In the genomic region with DNA sequence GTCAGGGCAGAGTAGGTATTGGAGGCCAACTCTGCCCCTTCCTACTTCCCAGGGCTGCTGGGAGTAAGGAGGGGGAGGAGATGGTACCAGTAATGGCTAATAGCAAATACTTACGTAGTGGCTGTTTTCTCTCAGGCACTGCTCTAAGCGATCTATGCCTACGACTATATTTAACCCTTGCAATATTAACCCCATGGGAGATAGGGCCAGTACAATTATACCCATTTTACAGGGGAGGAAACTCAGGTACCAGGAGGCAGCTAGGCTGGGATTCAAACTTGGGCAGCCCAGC, we compare ENCODE assay signal across 13 cellular contexts. TPM values are rescaled to one million over a fixed set of nuclear protein-coding genes. Genes with fewer than 3 reads are reported as not detected.
DNase-seq lines count a peak whose midpoint lies in the region; ATAC-seq, FAIRE-seq and TF ChIP-seq lines count a peak whose summit lies in the region.
"Had no signal": no experiment of that assay in that cellular context is flagged by ENCODE, and none has a peak within 500 bp of the region (broad histone marks: within the 10 kb centered on the region; RNA-seq: fewer than 3 reads in every experiment).

No MANE protein-coding gene starts in this region.

- H3K27me3 Mint-ChIP-seq in activated naive CD8-positive, alpha-beta T cell treated with anti-CD3 and anti-CD28 coated beads, Interleukin-2, amount 10 ng/mL, durations not matched to agents 7 days and 5 days, result peaks cover 2% of the 10 kb centered on the region
- no peaks in the 10 kb centered on the region for H3K27me3 Mint-ChIP-seq in activated naive CD8-positive, alpha-beta T cell treated with anti-CD3 and anti-CD28 coated beads for 36 hours

- H2AK5ac ChIP-seq in IMR-90 (ENCODE audit: low read depth, low read length), result no peak overlapping the region

- H2AFZ ChIP-seq in IMR-90 (replicated peaks; ENCODE audit: low read length, poor library complexity) (peak overlapping the region; percentile 91), K562 (ENCODE audit: low read depth, low read length) (no peak overlapping the region)

- no peak overlapping the region for H3K27ac Mint-ChIP-seq in activated naive CD8-positive, alpha-beta T cell treated with anti-CD3 and anti-CD28 coated beads, Interleukin-2, amount 10 ng/mL, durations not matched to agents 7 days and 5 days
- H3K27ac Mint-ChIP-seq in activated naive CD8-positive, alpha-beta T cell treated with anti-CD3 and anti-CD28 coated beads for 36 hours, result no peak overlapping the region
- H3K27ac Mint-ChIP-seq: CD8-positive, alpha-beta T cell had no signal

- in situ Hi-C loops in IMR-90 (cut with MboI; ENCODE audit: low sequenced_read_pairs), result loop anchor here (5.0 kb wide), 1 partner anchor 316 kb away; no protein-coding TSS in a partner anchor
- in situ Hi-C loops in K562 (cut with MboI), result no loop called here

- H3K4me3 Mint-ChIP-seq in activated naive CD8-positive, alpha-beta T cell treated with anti-CD3 and anti-CD28 coated beads, Interleukin-2, amount 10 ng/mL, durations not matched to agents 7 days and 5 days, result no peak overlapping the region
- no peak overlapping the region for H3K4me3 Mint-ChIP-seq in activated naive CD8-positive, alpha-beta T cell treated with anti-CD3 and anti-CD28 coated beads for 36 hours
- H3K4me3 Mint-ChIP-seq: CD8-positive, alpha-beta T cell had no signal

- WGBS in IMR-90 (ENCODE audit: extremely low coverage in 2 of 2, insufficient read length in 1 of 2), 2 experiments, result no CpG with 5 or more reads among the region's 3 CpGs
- WGBS in K562 (ENCODE audit: insufficient coverage, low coverage, missing lambda C conversion rate), result 0% methylated on average over 3 of the region's 3 CpGs

- no peak overlapping the region for H3K23ac ChIP-seq in IMR-90 (ENCODE audit: low read depth, low read length)

- POLR2A ChIA-PET in activated naive CD8-positive, alpha-beta T cell treated with anti-CD3 and anti-CD28 coated beads, Interleukin-2, amount 10 ng/mL, durations not matched to agents 7 days and 5 days (lab: Charles Lee), result interaction anchor here (0.9 to 1.4 kb wide), 2 partner anchors 140 to 432 kb away, joined by 3 to 6 read pairs; a partner anchor contains a TSS
- POLR2A ChIA-PET in IMR-90 (lab: Charles Lee; ENCODE audit: unreplicated experiment), result no interaction called here
- POLR2A ChIA-PET in K562 (lab: Yijun Ruan, JAX), result interaction anchor here (0.5 to 1.0 kb wide), 6 partner anchors 18 to 452 kb away, joined by 3 read pairs; no protein-coding TSS in a partner anchor

- peaks cover 4% of the 10 kb centered on the region for H3K4me1 Mint-ChIP-seq in activated naive CD8-positive, alpha-beta T cell treated with anti-CD3 and anti-CD28 coated beads, Interleukin-2, amount 10 ng/mL, durations not matched to agents 7 days and 5 days
- H3K4me1 Mint-ChIP-seq in activated naive CD8-positive, alpha-beta T cell treated with anti-CD3 and anti-CD28 coated beads for 36 hours, result no peaks in the 10 kb centered on the region

- H3K9ac ChIP-seq in IMR-90 (ENCODE audit: low read depth, low read length) (no peak overlapping the region), K562 (ENCODE audit: insufficient read depth in 1 of 2, low read depth in 2 of 2, low read length in 2 of 2) (no peak overlapping the region)

- BruUV-seq in IMR-90 (replicated peaks; lab: Mats Ljungman, UMichigan), result no TSS peak
- no TSS peak for BruUV-seq in K562 (replicated peaks; lab: Mats Ljungman, UMichigan)

- H3K27ac ChIP-seq in IMR-90 (ENCODE audit: insufficient read depth, low read length) (no peak overlapping the region), K562 (ENCODE audit: extremely low read depth, low read depth, low read length) (no peak overlapping the region), upper lobe of right lung (no peak overlapping the region)
- H3K27ac ChIP-seq: Peyer's patch, SJSA1 had no signal

- no peaks in the 10 kb centered on the region for H3K79me1 ChIP-seq in IMR-90 (ENCODE audit: low read depth in 1 of 2, low read length in 2 of 2)

- no peak for TF ChIP-seq EP300 in K562 (IDR thresholded peaks at IDR 0.05; ENCODE audit: low read length)

- H3K4me3 ChIP-seq in IMR-90 (ENCODE audit: insufficient read depth, low read depth, low read length) (no peak overlapping the region), K562 (no peak overlapping the region), upper lobe of right lung (no peak overlapping the region)
- H3K4me3 ChIP-seq: HAP-1, Peyer's patch, SJSA1 had no signal

- TF ChIP-seq RAD21 in IMR-90 (IDR thresholded peaks at IDR 0.05; ENCODE audit: low read length), result no peak
- TF ChIP-seq RAD21 in K562 (CRISPR knock-in tag; conservative IDR thresholded peaks at IDR 0.05 in 1 of 2, IDR thresholded peaks at IDR 0.05 in 1 of 2), result no peak

- no peak overlapping the region for H3K56ac ChIP-seq in IMR-90 (ENCODE audit: extremely low read depth, insufficient read depth, low read length)

- no peaks in the 10 kb centered on the region for H3K9me1 ChIP-seq in IMR-90 (ENCODE audit: insufficient read depth, low read length)
- H3K9me1 ChIP-seq in K562 (ENCODE audit: control insufficient read depth, insufficient read depth, low read length), result no peaks in the 10 kb centered on the region

- intact Hi-C loops in IMR-90 (cut with micrococcal nuclease), result loop anchor here (1.0 to 10.0 kb wide), 2 partner anchors 318 to 669 kb away; no protein-coding TSS in a partner anchor
- intact Hi-C loops in K562 (cut with micrococcal nuclease), result no loop called here
- intact Hi-C loops in posterior vena cava (cut with DNase I), result loop anchor here (5.0 to 10.0 kb wide), 3 partner anchors 246 to 669 kb away; no protein-coding TSS in a partner anchor
- intact Hi-C loops in upper lobe of right lung (cut with DNase I), result loop anchor here (10.0 kb wide), 2 partner anchors 259 to 309 kb away; no protein-coding TSS in a partner anchor

- no peaks in the 10 kb centered on the region for H3K36me3 Mint-ChIP-seq in activated naive CD8-positive, alpha-beta T cell treated with anti-CD3 and anti-CD28 coated beads, Interleukin-2, amount 10 ng/mL, durations not matched to agents 7 days and 5 days
- H3K36me3 Mint-ChIP-seq in activated naive CD8-positive, alpha-beta T cell treated with anti-CD3 and anti-CD28 coated beads for 36 hours, result no peaks in the 10 kb centered on the region
- H3K36me3 Mint-ChIP-seq: CD8-positive, alpha-beta T cell had no signal

- H2AK9ac ChIP-seq in IMR-90 (replicated peaks; ENCODE audit: low read depth, low read length, poor library complexity), result no peak overlapping the region

- H4K8ac ChIP-seq in IMR-90 (ENCODE audit: low read depth in 2 of 2, low read length in 2 of 2), result no peak overlapping the region; a peak in 1 of 4 replicates

- no peak overlapping the region for H2BK15ac ChIP-seq in IMR-90 (ENCODE audit: low read depth, low read length)

- H3K9me3 Mint-ChIP-seq in activated naive CD8-positive, alpha-beta T cell treated with anti-CD3 and anti-CD28 coated beads, Interleukin-2, amount 10 ng/mL, durations not matched to agents 7 days and 5 days, result no peaks in the 10 kb centered on the region
- H3K9me3 Mint-ChIP-seq in activated naive CD8-positive, alpha-beta T cell treated with anti-CD3 and anti-CD28 coated beads for 36 hours, result no peaks in the 10 kb centered on the region
- H3K9me3 Mint-ChIP-seq: CD8-positive, alpha-beta T cell had no signal

- H3K18ac ChIP-seq in IMR-90 (ENCODE audit: low read depth, low read length), result no peak overlapping the region

- dilution Hi-C loops in IMR-90 (cut with HindIII; ENCODE audit: low sequenced_read_pairs, unreplicated experiment), result no loop called here

- no peak overlapping the region for H4K91ac ChIP-seq in IMR-90 (ENCODE audit: insufficient read depth, low read depth, low read length)

- H3K79me2 ChIP-seq in K562 (ENCODE audit: control insufficient read depth, insufficient read depth, low read length), result no peaks in the 10 kb centered on the region

- no peak for TF ChIP-seq CTCF in IMR-90 (conservative IDR thresholded peaks at IDR 0.05; ENCODE audit: low read depth, low read length)
- TF ChIP-seq CTCF in K562 (IDR thresholded peaks at IDR 0.05 in 2 of 3, conservative IDR thresholded peaks at IDR 0.05 in 1 of 3; ENCODE audit: insufficient read depth in 2 of 3, low read depth in 1 of 3, low read length in 3 of 3), result no peak
- no peak for TF ChIP-seq CTCF in upper lobe of right lung (IDR thresholded peaks at IDR 0.05)

- no peak overlapping the region for H3K4me2 ChIP-seq in IMR-90 (ENCODE audit: low read depth, low read length)
- no peak overlapping the region for H3K4me2 ChIP-seq in K562 (ENCODE audit: insufficient read depth, low read length)

- H3K9me3 ChIP-seq in IMR-90 (ENCODE audit: control insufficient read depth, insufficient read depth, low read length) (no peaks in the 10 kb centered on the region), K562 (replicated peaks; ENCODE audit: control insufficient read depth, insufficient read depth, low read depth, low read length) (no peaks in the 10 kb centered on the region), upper lobe of right lung (no peaks in the 10 kb centered on the region)
- H3K9me3 ChIP-seq: HAP-1, Peyer's patch had no signal

- no peak for DNase-seq in activated naive CD8-positive, alpha-beta T cell treated with anti-CD3 and anti-CD28 coated beads, Interleukin-2, amount 10 ng/mL, durations not matched to agents 7 days and 5 days
- DNase-seq in activated naive CD8-positive, alpha-beta T cell treated with anti-CD3 and anti-CD28 coated beads for 36 hours, result no peak
- DNase-seq in IMR-90 (no peak), K562 (ENCODE audit: extremely low read depth in 1 of 4, low spot score in 3 of 4) (no peak), posterior vena cava (ENCODE audit: low spot score) (no peak), upper lobe of right lung (no peak)
- DNase-seq: NCI-H2081 treated with DMSO at 0.1 percent for 48 hours had no signal

- H3K36me3 ChIP-seq in IMR-90 (ENCODE audit: control insufficient read depth, insufficient read depth, low read length), result no peaks in the 10 kb centered on the region
- H3K36me3 ChIP-seq in K562 (ENCODE audit: control insufficient read depth, insufficient read depth, low read length), result no peaks in the 10 kb centered on the region
- no peaks in the 10 kb centered on the region for H3K36me3 ChIP-seq in upper lobe of right lung
- H3K36me3 ChIP-seq: HAP-1, Peyer's patch, SJSA1 had no signal

- H3K4ac ChIP-seq in IMR-90 (ENCODE audit: low read depth, low read length), result no peak overlapping the region

- H2BK120ac ChIP-seq in IMR-90 (ENCODE audit: low read depth, low read length), result no peak overlapping the region

- H3K4me1 ChIP-seq in IMR-90 (ENCODE audit: control insufficient read depth, insufficient read depth, low read length) (peaks cover 6% of the 10 kb centered on the region; the same call in 1 of the 2 replicates), K562 (replicated peaks in 1 of 2; ENCODE audit: control insufficient read depth in 2 of 2, insufficient read depth in 2 of 2, low read length in 2 of 2) (peaks cover 0 to 21% of the 10 kb centered on the region in 2 experiments; a peak in 2 of 5 replicates), upper lobe of right lung (no peaks in the 10 kb centered on the region)
- H3K4me1 ChIP-seq: Peyer's patch had no signal

- no peak overlapping the region for H2BK5ac ChIP-seq in IMR-90 (ENCODE audit: low read depth, low read length, poor library complexity, severe bottlenecking)

- no peak overlapping the region for H4K5ac ChIP-seq in IMR-90 (ENCODE audit: low read depth, low read length)

- no peak for TF ChIP-seq POLR2A in IMR-90 (IDR thresholded peaks at IDR 0.05; ENCODE audit: low read depth, low read length)
- no peak for TF ChIP-seq POLR2A in K562 (conservative IDR thresholded peaks at IDR 0.05)

- CTCF ChIA-PET in IMR-90 (lab: Yijun Ruan, JAX) (interaction anchor here (0.5 to 1.6 kb wide), 6 partner anchors 8 to 403 kb away, joined by 3 to 10 read pairs (median 4); no protein-coding TSS in a partner anchor), K562 (lab: Yijun Ruan, JAX; ENCODE audit: low intra/inter-chr PET ratio) (interaction anchor here (0.7 to 1.3 kb wide), 5 partner anchors 9 to 672 kb away, joined by 3 to 7 read pairs (median 3); no protein-coding TSS in a partner anchor)

- no peak overlapping the region for H2BK20ac ChIP-seq in IMR-90 (ENCODE audit: low read depth, low read length)

- peak; percentile 8 for ATAC-seq in activated naive CD8-positive, alpha-beta T cell treated with anti-CD3 and anti-CD28 coated beads, Interleukin-2, amount 10 ng/mL, durations not matched to agents 7 days and 5 days (ENCODE audit: low read depth)
- ATAC-seq in IMR-90 (ENCODE audit: low read depth) (no peak; the same call in 1 of the 2 replicates), K562 (no peak), upper lobe of right lung (no peak), GM21515 (IDR thresholded peaks at IDR 0.05; ENCODE audit: unreplicated experiment) (no peak)

- H3K14ac ChIP-seq in IMR-90 (replicated peaks; ENCODE audit: low read depth, low read length), result no peak overlapping the region

- peaks cover 2% of the 10 kb centered on the region; the same call in 1 of the 2 replicates for H3K27me3 ChIP-seq in IMR-90 (ENCODE audit: control insufficient read depth, insufficient read depth, low read length)
- peaks cover 18 to 62% of the 10 kb centered on the region in 2 experiments; a peak in 4 of 5 replicates for H3K27me3 ChIP-seq in K562 (ENCODE audit: control insufficient read depth in 2 of 2, insufficient read depth in 2 of 2, low read length in 2 of 2)
- no peaks in the 10 kb centered on the region for H3K27me3 ChIP-seq in upper lobe of right lung
- H3K27me3 ChIP-seq: Peyer's patch, SJSA1 had no signal

- no peaks in the 10 kb centered on the region for H4K20me1 ChIP-seq in IMR-90 (ENCODE audit: insufficient read depth, low read length)
- H4K20me1 ChIP-seq in K562 (replicated peaks; ENCODE audit: control insufficient read depth, insufficient read depth, low read length), result peaks cover 11% of the 10 kb centered on the region

- no peak for FAIRE-seq in K562 (lab: Jason Lieb, UNC)
- FAIRE-seq: A204.1 had no signal

RNA-seq across cellular contexts. Expression of a gene that starts 50.6 kb away (rescaled TPM):
- 10 to 100 TPM; 89.8 to 93.0 TPM for total RNA-seq in activated naive CD8-positive, alpha-beta T cell treated with anti-CD3 and anti-CD28 coated beads, Interleukin-2, amount 10 ng/mL, durations not matched to agents 7 days and 5 days
- total RNA-seq in activated naive CD8-positive, alpha-beta T cell treated with anti-CD3 and anti-CD28 coated beads for 36 hours, result 10 to 100 TPM; 50.1 to 56.1 TPM
- 3.2 and 5.8 TPM in 2 replicates for total RNA-seq in IMR-90 (2012; rRNA removed)
- 4.0 and 5.6 TPM in 2 replicates for polyA plus RNA-seq in IMR-90 (2012; rRNA removed)
- 1.7 and 3.8 TPM in 2 replicates for polyA plus RNA-seq in IMR-90 (2012; cell fraction: cytosol; rRNA removed)
- polyA plus RNA-seq in IMR-90 (2012; cell fraction: nucleus; rRNA removed; ENCODE audit: low replicate concordance), result 1.4 and 3.8 TPM in 2 replicates
- 15.0 and 19.5 TPM in 2 replicates for total RNA-seq in K562 (2011; cell fraction: chromatin; rRNA removed; ENCODE audit: low replicate concordance)
- total RNA-seq in K562 (2011; cell fraction: nucleolus; rRNA removed), result 8.7 and 9.6 TPM in 2 replicates
- total RNA-seq in K562 (2011; cell fraction: nucleoplasm; rRNA removed), result 13.8 and 19.5 TPM in 2 replicates
- total RNA-seq in K562 (2014; rRNA removed), result 23.2 and 35.2 TPM in 2 replicates
- total RNA-seq in K562 (2014; rRNA removed; fragmentation: Illumina TruSeq; extraction: Trizol), result 32.6 and 39.9 TPM in 2 replicates
- 16.1 and 16.4 TPM in 2 replicates for total RNA-seq in K562 (2015; rRNA removed; fragmentation: Illumina TruSeq; extraction: Trizol)
- 33.7 and 38.8 TPM in 2 replicates for total RNA-seq in K562 (2021)
- 27.4 and 35.0 TPM in 2 replicates for polyA plus RNA-seq in K562 (2011; rRNA removed)
- 12.1 and 25.8 TPM in 2 replicates for polyA plus RNA-seq in K562 (2011; cell fraction: cytosol; rRNA removed)
- 9.6 and 15.0 TPM in 2 replicates for polyA plus RNA-seq in K562 (2011; cell fraction: nucleus; rRNA removed)
- polyA plus RNA-seq in K562 (2012), result 37.1 and 50.2 TPM in 2 replicates
- 43.4 and 48.8 TPM in 2 replicates for polyA plus RNA-seq in K562 (2014; fragmentation: Illumina TruSeq; extraction: Trizol)
- 10 to 100 TPM in 1 of 2 experiments, 1 to 10 TPM in 1; 8.0 to 10.3 TPM for polyA plus RNA-seq in K562 (2014; fragmentation: Nextera tagmentation; extraction: Ambion mirVana)
- 32.5 and 36.9 TPM in 2 replicates for polyA plus RNA-seq in K562 (2014; rRNA removed)
- 18.2 and 19.3 TPM in 2 replicates for polyA minus RNA-seq in K562 (2011; rRNA and poly(A)+ RNA removed)
- polyA minus RNA-seq in K562 (2011; cell fraction: cytosol; rRNA and poly(A)+ RNA removed), result 7.6 and 8.6 TPM in 2 replicates
- polyA minus RNA-seq in K562 (2011; cell fraction: nucleus; rRNA and poly(A)+ RNA removed), result 3.9 and 8.6 TPM in 2 replicates
- 1 to 10 TPM in 1 of 2 donors, under 1 TPM in 1; 0.67 to 1.4 TPM for total RNA-seq in posterior vena cava
- total RNA-seq in upper lobe of right lung, result 1.2 TPM
